ENCODE assay signal across 9 cellular contexts in the genomic region with DNA sequence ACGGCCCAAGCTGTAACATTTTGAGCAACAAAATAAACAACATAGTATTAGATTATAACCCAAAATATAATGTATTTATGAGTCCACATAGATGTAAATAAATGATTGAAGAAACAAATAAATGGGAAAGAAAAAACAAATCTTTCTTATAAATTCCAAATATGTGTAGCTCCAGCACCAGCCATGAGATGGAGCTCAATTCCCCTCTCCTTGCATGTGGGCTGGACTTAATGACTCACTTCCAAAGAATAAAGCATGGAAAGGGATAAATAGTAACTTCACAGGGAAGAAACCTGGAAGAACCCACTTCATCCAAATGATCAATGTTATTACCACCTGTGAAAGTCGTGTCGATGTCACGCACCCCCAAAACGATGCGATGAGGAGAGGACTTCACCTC.
DNase-seq lines count a peak whose midpoint lies in the region; ATAC-seq and TF ChIP-seq lines count a peak whose summit lies in the region.
"Had no signal": no experiment of that assay in that cellular context is flagged by ENCODE, and none has a peak within 500 bp of the region (broad histone marks: within the 10 kb centered on the region; RNA-seq: fewer than 3 reads in every experiment).

No MANE protein-coding gene starts in this region.

- no peak overlapping the region for H3K4me3 Mint-ChIP-seq in H9
- H3K4me3 Mint-ChIP-seq: activated naive CD4-positive, alpha-beta T cell treated with anti-CD3 and anti-CD28 coated beads for 36 hours had no signal

- H3K27me3 ChIP-seq in H9 (ENCODE audit: insufficient read depth, low read length) (no peaks in the 10 kb centered on the region), Panc1 (ENCODE audit: control insufficient read depth, insufficient read depth, low read length) (no peaks in the 10 kb centered on the region), ovary (no peaks in the 10 kb centered on the region)

- intact Hi-C loops in Panc1 (cut with micrococcal nuclease; ENCODE audit: unreplicated experiment), result no loop called here
- intact Hi-C loops in ovary (cut with DNase I), result no loop called here

- no peaks in the 10 kb centered on the region for H3K23me2 ChIP-seq in H9 (ENCODE audit: insufficient read length, low read depth, low read length, poor library complexity, severe bottlenecking)

- no peaks in the 10 kb centered on the region; a peak in 1 of 7 replicates for H3K36me3 Mint-ChIP-seq in H9 (ENCODE audit: insufficient read depth in 1 of 3, low read depth in 3 of 3)

- no peak overlapping the region for H2BK15ac ChIP-seq in H9 (ENCODE audit: low read depth, low read length)

- H3K27me3 Mint-ChIP-seq in H9 (ENCODE audit: low read depth), result no peaks in the 10 kb centered on the region

- no peak overlapping the region for H3K9ac ChIP-seq in H9 (ENCODE audit: extremely low read depth, insufficient read length, low read length)

- H3K4me2 ChIP-seq in H9 (ENCODE audit: insufficient read depth, insufficient read length, low read length), result no peak overlapping the region

- H3K9me3 ChIP-seq in H9 (ENCODE audit: control insufficient read depth, low read depth, low read length) (no peaks in the 10 kb centered on the region), Panc1 (ENCODE audit: control insufficient read depth, insufficient read depth, low read depth, low read length) (no peaks in the 10 kb centered on the region), ovary (no peaks in the 10 kb centered on the region)

- no peak overlapping the region for H4K5ac ChIP-seq in H9 (ENCODE audit: insufficient read length, low read depth, low read length)

- ATAC-seq in Panc1 (no peak), esophagus mucosa (peak; percentile 51), GM18873 (IDR thresholded peaks at IDR 0.05; ENCODE audit: low FRiP score, unreplicated experiment) (no peak)

- no TSS peak for BruUV-seq in Panc1 (replicated peaks; lab: Mats Ljungman, UMichigan)

- TF ChIP-seq CTCF in H9 (conservative IDR thresholded peaks at IDR 0.05) (peak; percentile 65), Panc1 (IDR thresholded peaks at IDR 0.05) (peak; percentile 38; the same call in 1 of the 2 replicates), retinal pigment epithelial cell (conservative IDR thresholded peaks at IDR 0.05; ENCODE audit: low read depth, low read length) (peak; percentile 70), ovary (IDR thresholded peaks at IDR 0.05) (no peak)

- no peaks in the 10 kb centered on the region; a peak in 1 of 5 replicates for H3K9me3 Mint-ChIP-seq in H9
- H3K9me3 Mint-ChIP-seq: activated naive CD4-positive, alpha-beta T cell treated with anti-CD3 and anti-CD28 coated beads for 36 hours had no signal

- H3K14ac ChIP-seq in H9 (ENCODE audit: insufficient read depth, low read length), result no peak overlapping the region

- no CpG with 5 or more reads among the region's 6 CpGs for WGBS in H9 (ENCODE audit: extremely low coverage, insufficient read length, low lambda C conversion rate)
- WGBS in ovary, 3 donors, result 84 to 93% (median 88%) methylated on average over 6 of the region's 6 CpGs

- TF ChIP-seq EP300 in ovary (IDR thresholded peaks at IDR 0.05), result no peak

- H2BK20ac ChIP-seq in H9 (ENCODE audit: low read depth, low read length, poor library complexity, severe bottlenecking), result no peak overlapping the region

- no peak overlapping the region for H2BK120ac ChIP-seq in H9 (ENCODE audit: low read depth, low read length, poor library complexity, severe bottlenecking)

- H4K91ac ChIP-seq in H9 (ENCODE audit: insufficient read length, low read depth, low read length), result no peak overlapping the region

- H2AK5ac ChIP-seq in H9 (ENCODE audit: insufficient read length, low read length), result no peak overlapping the region

- H3K27ac ChIP-seq in H9 (ENCODE audit: insufficient read length, low read depth, low read length) (no peak overlapping the region), Panc1 (ENCODE audit: low read length) (no peak overlapping the region), ovary (no peak overlapping the region)

- H4K8ac ChIP-seq in H9 (replicated peaks; ENCODE audit: insufficient read length, low read depth, low read length), result no peak overlapping the region

- DNase-seq in H9, result no peak
- no peak for DNase-seq in Panc1 (ENCODE audit: low read depth, low spot score)
- DNase-seq in retinal pigment epithelial cell (ENCODE audit: low read depth), result no peak
- no peak for DNase-seq in ovary
- DNase-seq in HuH-7.5 (ENCODE audit: low spot score), result no peak
- DNase-seq: activated naive CD4-positive, alpha-beta T cell treated with anti-CD3 and anti-CD28 coated beads for 36 hours; NCI-H187 treated with DMSO at 0.1 percent for 48 hours had no signal

- no peaks in the 10 kb centered on the region for H3K79me1 ChIP-seq in H9 (ENCODE audit: insufficient read depth, low read depth, low read length, poor library complexity, severe bottlenecking)

- no peak overlapping the region for H3K27ac Mint-ChIP-seq in H9
- H3K27ac Mint-ChIP-seq: activated naive CD4-positive, alpha-beta T cell treated with anti-CD3 and anti-CD28 coated beads for 36 hours had no signal

- H3K36me3 ChIP-seq in Panc1 (ENCODE audit: control insufficient read depth, insufficient read depth, low read length) (no peaks in the 10 kb centered on the region), ovary (no peaks in the 10 kb centered on the region)

- no peak overlapping the region for H3K4me3 ChIP-seq in Panc1 (ENCODE audit: low read depth in 2 of 2, low read length in 2 of 2)
- no peak overlapping the region for H3K4me3 ChIP-seq in retinal pigment epithelial cell (ENCODE audit: low read length)
- H3K4me3 ChIP-seq in ovary, result no peak overlapping the region

- H3K4ac ChIP-seq in H9 (ENCODE audit: low read depth, low read length), result no peak overlapping the region

- H3T11ph ChIP-seq in H9 (ENCODE audit: low read length), result no peak overlapping the region

- H3K18ac ChIP-seq in H9 (ENCODE audit: insufficient read length, low read depth, low read length), result no peak overlapping the region

- no peaks in the 10 kb centered on the region for H3K79me2 ChIP-seq in H9 (ENCODE audit: insufficient read depth, low read length)

- TF ChIP-seq POLR2A in ovary (IDR thresholded peaks at IDR 0.05), result no peak

- CTCF ChIA-PET in Panc1 (lab: Charles Lee), result interaction anchor here (0.7 kb wide), 1 partner anchor 89 kb away, joined by 3 read pairs; no protein-coding TSS in a partner anchor

- in situ Hi-C loops in Panc1 (cut with HindIII; ENCODE audit: low pct_unique_long_range_greater_than_20kb, low sequenced_read_pairs), result no loop called here

- no peak overlapping the region for H2BK12ac ChIP-seq in H9 (ENCODE audit: insufficient read length, low read depth, low read length)

- POLR2A ChIA-PET in Panc1 (lab: Charles Lee), result no interaction called here

- H3K4me1 ChIP-seq in H9 (ENCODE audit: insufficient read depth, low read length) (peaks cover 2% of the 10 kb centered on the region; the same call in 1 of the 2 replicates), Panc1 (ENCODE audit: control insufficient read depth, insufficient read depth, low read length) (no peaks in the 10 kb centered on the region), ovary (ENCODE audit: insufficient read depth) (no peaks in the 10 kb centered on the region)

- no peak overlapping the region for H3K56ac ChIP-seq in H9 (ENCODE audit: insufficient read length, low read depth, low read length)

- H3K4me1 Mint-ChIP-seq in H9, result peaks cover 3 to 5% of the 10 kb centered on the region in 2 experiments; a peak in 3 of 4 replicates

- H2AFZ ChIP-seq in H9 (ENCODE audit: low read length), result no peak overlapping the region

- no peak overlapping the region for H3K23ac ChIP-seq in H9 (ENCODE audit: insufficient read length, low read depth, low read length)

- H4K20me1 ChIP-seq in H9 (ENCODE audit: control insufficient read depth, insufficient read depth, insufficient read length), result no peaks in the 10 kb centered on the region

- no peak overlapping the region for H2BK5ac ChIP-seq in H9 (ENCODE audit: insufficient read length, low read length)

Comparison
In these comparisons a context has a peak if more than half of its experiments do, and no peak if none do; other contexts are left out.
1. CTCF ChIP-seq: peak in H9 (single experiment), Panc1 (single experiment) and retinal pigment epithelial cell (single experiment); none in ovary (0 of 3).